ENCODE assay signal across 13 cellular contexts in the genomic region with DNA sequence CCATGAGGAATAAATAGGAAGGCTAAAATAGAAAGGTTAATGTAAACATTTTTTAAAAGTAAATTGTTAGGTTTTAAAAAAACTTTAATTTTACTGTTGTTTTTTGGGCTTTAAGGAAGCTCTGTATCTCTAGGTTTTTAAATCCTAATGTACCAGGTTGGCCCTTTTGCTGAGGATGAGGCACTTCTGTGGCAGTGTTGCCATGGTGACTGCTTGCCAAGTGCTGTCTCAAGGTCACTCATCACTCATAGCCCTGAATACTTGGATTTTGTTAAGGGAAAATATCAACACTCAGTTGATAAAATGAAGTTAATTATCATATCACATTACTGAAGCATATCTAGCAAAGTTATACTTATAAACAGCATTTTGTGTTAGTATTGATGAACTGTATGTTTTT. TPM values are rescaled to one million over a fixed set of nuclear protein-coding genes. Genes with fewer than 3 reads are reported as not detected.
DNase-seq lines count a peak whose midpoint lies in the region; ATAC-seq and TF ChIP-seq lines count a peak whose summit lies in the region.
"Had no signal": no experiment of that assay in that cellular context is flagged by ENCODE, and none has a peak within 500 bp of the region (broad histone marks: within the 10 kb centered on the region; RNA-seq: fewer than 3 reads in every experiment).

No MANE protein-coding gene starts in this region.

- H3K4me3 ChIP-seq in body of pancreas, result no peak overlapping the region
- H3K4me3 ChIP-seq: mucosa of descending colon had no signal

- intact Hi-C loops in body of pancreas (cut with DNase I), result no loop called here

- TF ChIP-seq POLR2A in body of pancreas (IDR thresholded peaks at IDR 0.05), result no peak

- peaks cover 6% of the 10 kb centered on the region for H3K4me1 ChIP-seq in body of pancreas

- no peaks in the 10 kb centered on the region for H3K9me3 ChIP-seq in body of pancreas
- H3K9me3 ChIP-seq: mucosa of descending colon had no signal

- ATAC-seq in body of pancreas, result no peak
- ATAC-seq in GM21825 (IDR thresholded peaks at IDR 0.05; ENCODE audit: unreplicated experiment), result no peak
- ATAC-seq: mucosa of descending colon, Panc1 had no signal

- H3K36me3 ChIP-seq in body of pancreas (replicated peaks in 1 of 2; ENCODE audit: insufficient read depth in 1 of 2, low read depth in 2 of 2), result no peaks in the 10 kb centered on the region

- DNase-seq in DMS 273 (lab: John Stamatoyannopoulos, UW; ENCODE audit: unreplicated experiment) (peak; percentile 52), DMS 273 treated with DMSO at 0.1 percent for 48 hours (lab: John Stamatoyannopoulos, UW) (no peak), COLO668 (lab: John Stamatoyannopoulos, UW; ENCODE audit: unreplicated experiment) (peak; percentile 5), NCI-H187 treated with DMSO at 0.1 percent for 48 hours (lab: John Stamatoyannopoulos, UW) (peak; percentile 6), body of pancreas (peak in 3 of 4 donors; percentile 30 to 43 (median 41)), NCI-H2081 treated with DMSO at 0.1 percent for 48 hours (lab: John Stamatoyannopoulos, UW) (no peak)
- no peak for DNase-seq in stimulated activated CD4-positive, alpha-beta T cell treated with anti-CD3 and anti-CD28 coated beads, Interleukin-4, amount 100 ng/mL, for 4 hours
- DNase-seq: DND-41, hippocampal formation, mucosa of descending colon had no signal

- no peak overlapping the region for H3K27ac ChIP-seq in body of pancreas
- H3K27ac ChIP-seq: 22Rv1 had no signal

- no peaks in the 10 kb centered on the region for H3K27me3 ChIP-seq in body of pancreas

- TF ChIP-seq CTCF in body of pancreas (IDR thresholded peaks at IDR 0.05), result no peak

RNA-seq across cellular contexts. Expression of a gene that starts 50.2 kb away (rescaled TPM):
- total RNA-seq in body of pancreas, result 10 to 100 TPM; 14.8 to 17.1 TPM

Comparison
In these comparisons a context has a peak if more than half of its experiments do, and no peak if none do; other contexts are left out.
1. DNase-seq: peak in DMS 273 (single experiment), COLO668 (single experiment), NCI-H187 treated with DMSO at 0.1 percent for 48 hours (single experiment) and body of pancreas (3 of 4); none in DMS 273 treated with DMSO at 0.1 percent for 48 hours (single experiment), stimulated activated CD4-positive, alpha-beta T cell treated with anti-CD3 and anti-CD28 coated beads, Interleukin-4, amount 100 ng/mL, for 4 hours (0 of 2) and NCI-H2081 treated with DMSO at 0.1 percent for 48 hours (single experiment).